Comparison of ENCODE assay signal across 2 cellular contexts in the genomic region with DNA sequence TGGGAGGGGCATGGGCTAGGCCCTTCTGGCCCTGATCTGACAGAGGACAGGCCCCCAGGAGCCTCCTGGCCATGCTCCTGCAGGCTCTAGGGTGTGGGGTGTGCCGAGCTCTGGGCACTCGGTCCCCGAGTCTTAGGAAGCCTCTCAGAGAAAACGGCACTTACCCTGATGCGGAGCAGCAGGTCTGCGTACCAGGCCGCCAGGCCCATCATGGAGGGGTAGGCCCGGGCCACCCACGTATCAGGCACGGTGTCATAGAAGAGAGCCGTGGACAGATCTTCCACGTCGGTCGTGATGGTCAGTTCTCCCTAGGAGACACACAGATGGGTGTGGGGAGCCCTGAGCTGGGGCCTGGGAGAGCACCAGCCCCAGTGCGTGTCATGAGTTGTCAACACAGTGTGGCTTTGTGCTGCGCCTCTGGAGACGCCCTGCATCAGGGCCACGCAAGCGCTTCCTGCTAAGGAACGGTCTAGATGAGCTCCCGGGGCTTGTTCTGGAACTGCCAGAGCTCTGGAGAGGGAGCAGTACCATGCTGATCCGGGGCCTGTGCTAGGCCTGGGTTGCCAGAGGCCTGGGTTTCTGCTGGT.
TF ChIP-seq lines count a peak whose summit lies in the region.

No MANE protein-coding gene starts in this region.

TF ChIP-seq in GM12878, 131 proteins besides CTCF, POLR2A, EP300 and RAD21 (continued from another document):
- TF ChIP-seq, protein P1, sequence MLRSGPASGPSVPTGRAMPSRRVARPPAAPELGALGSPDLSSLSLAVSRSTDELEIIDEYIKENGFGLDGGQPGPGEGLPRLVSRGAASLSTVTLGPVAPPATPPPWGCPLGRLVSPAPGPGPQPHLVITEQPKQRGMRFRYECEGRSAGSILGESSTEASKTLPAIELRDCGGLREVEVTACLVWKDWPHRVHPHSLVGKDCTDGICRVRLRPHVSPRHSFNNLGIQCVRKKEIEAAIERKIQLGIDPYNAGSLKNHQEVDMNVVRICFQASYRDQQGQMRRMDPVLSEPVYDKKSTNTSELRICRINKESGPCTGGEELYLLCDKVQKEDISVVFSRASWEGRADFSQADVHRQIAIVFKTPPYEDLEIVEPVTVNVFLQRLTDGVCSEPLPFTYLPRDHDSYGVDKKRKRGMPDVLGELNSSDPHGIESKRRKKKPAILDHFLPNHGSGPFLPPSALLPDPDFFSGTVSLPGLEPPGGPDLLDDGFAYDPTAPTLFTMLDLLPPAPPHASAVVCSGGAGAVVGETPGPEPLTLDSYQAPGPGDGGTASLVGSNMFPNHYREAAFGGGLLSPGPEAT (IDR thresholded peaks at IDR 0.05; ENCODE audit: low read depth), result no peak
- no peak for TF ChIP-seq MXI1 (IDR thresholded peaks at IDR 0.05; ENCODE audit: low read depth, low read length)
- TF ChIP-seq, protein P2, sequence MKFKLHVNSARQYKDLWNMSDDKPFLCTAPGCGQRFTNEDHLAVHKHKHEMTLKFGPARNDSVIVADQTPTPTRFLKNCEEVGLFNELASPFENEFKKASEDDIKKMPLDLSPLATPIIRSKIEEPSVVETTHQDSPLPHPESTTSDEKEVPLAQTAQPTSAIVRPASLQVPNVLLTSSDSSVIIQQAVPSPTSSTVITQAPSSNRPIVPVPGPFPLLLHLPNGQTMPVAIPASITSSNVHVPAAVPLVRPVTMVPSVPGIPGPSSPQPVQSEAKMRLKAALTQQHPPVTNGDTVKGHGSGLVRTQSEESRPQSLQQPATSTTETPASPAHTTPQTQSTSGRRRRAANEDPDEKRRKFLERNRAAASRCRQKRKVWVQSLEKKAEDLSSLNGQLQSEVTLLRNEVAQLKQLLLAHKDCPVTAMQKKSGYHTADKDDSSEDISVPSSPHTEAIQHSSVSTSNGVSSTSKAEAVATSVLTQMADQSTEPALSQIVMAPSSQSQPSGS (IDR thresholded peaks at IDR 0.05; ENCODE audit: low read length), result no peak
- no peak for TF ChIP-seq MEF2A (IDR thresholded peaks at IDR 0.05; ENCODE audit: insufficient read depth, low read depth, low read length)
- TF ChIP-seq ZNF384 (IDR thresholded peaks at IDR 0.05; ENCODE audit: borderline replicate concordance, low read depth, low read length), result no peak
- TF ChIP-seq BHLHE40 (IDR thresholded peaks at IDR 0.05; ENCODE audit: borderline replicate concordance in 1 of 2, low read depth in 2 of 2, low read length in 1 of 2), result no peak
- no peak for TF ChIP-seq CBX5 (IDR thresholded peaks at IDR 0.05; ENCODE audit: low read depth)
- TF ChIP-seq SPI1 (IDR thresholded peaks at IDR 0.05; ENCODE audit: borderline replicate concordance, insufficient read depth, low read depth, low read length), result no peak
- no peak for TF ChIP-seq BRCA1 (IDR thresholded peaks at IDR 0.05; ENCODE audit: low read depth, low read length)
- TF ChIP-seq CHD1 (IDR thresholded peaks at IDR 0.05; ENCODE audit: low read depth, low read length), result no peak
- no peak for TF ChIP-seq NBN (IDR thresholded peaks at IDR 0.05)
- TF ChIP-seq TBL1XR1 (IDR thresholded peaks at IDR 0.05; ENCODE audit: low read depth, low read length), result no peak
- TF ChIP-seq HDAC6 (IDR thresholded peaks at IDR 0.05; ENCODE audit: unreplicated experiment), result no peak

TF ChIP-seq in WTC11, 78 proteins besides CTCF, POLR2A, EP300 and RAD21 (continued from another document):
- TF ChIP-seq MYBL2 (CRISPR knock-in tag; IDR thresholded peaks at IDR 0.05) (no peak), CBFB (CRISPR knock-in tag; IDR thresholded peaks at IDR 0.05; ENCODE audit: low read depth) (no peak), ZNF263 (CRISPR knock-in tag; IDR thresholded peaks at IDR 0.05; ENCODE audit: low read depth) (no peak), TEAD4 (CRISPR knock-in tag; IDR thresholded peaks at IDR 0.05) (no peak), JUN (CRISPR knock-in tag; IDR thresholded peaks at IDR 0.05) (no peak), NFE2L1 (CRISPR knock-in tag; IDR thresholded peaks at IDR 0.05) (no peak), CREM (CRISPR knock-in tag; IDR thresholded peaks at IDR 0.05) (no peak), ZBTB21 (CRISPR knock-in tag; IDR thresholded peaks at IDR 0.05; ENCODE audit: borderline replicate concordance) (no peak), ZNF219 (CRISPR knock-in tag; IDR thresholded peaks at IDR 0.05; ENCODE audit: borderline replicate concordance) (no peak)
- TF ChIP-seq, protein P3, sequence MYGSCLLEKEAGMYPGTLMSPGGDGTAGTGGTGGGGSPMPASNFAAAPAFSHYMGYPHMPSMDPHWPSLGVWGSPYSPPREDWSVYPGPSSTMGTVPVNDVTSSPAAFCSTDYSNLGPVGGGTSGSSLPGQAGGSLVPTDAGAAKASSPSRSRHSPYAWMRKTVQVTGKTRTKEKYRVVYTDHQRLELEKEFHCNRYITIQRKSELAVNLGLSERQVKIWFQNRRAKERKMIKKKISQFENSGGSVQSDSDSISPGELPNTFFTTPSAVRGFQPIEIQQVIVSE (CRISPR knock-in tag; IDR thresholded peaks at IDR 0.05; ENCODE audit: borderline replicate concordance), result no peak
- TF ChIP-seq, protein P4, sequence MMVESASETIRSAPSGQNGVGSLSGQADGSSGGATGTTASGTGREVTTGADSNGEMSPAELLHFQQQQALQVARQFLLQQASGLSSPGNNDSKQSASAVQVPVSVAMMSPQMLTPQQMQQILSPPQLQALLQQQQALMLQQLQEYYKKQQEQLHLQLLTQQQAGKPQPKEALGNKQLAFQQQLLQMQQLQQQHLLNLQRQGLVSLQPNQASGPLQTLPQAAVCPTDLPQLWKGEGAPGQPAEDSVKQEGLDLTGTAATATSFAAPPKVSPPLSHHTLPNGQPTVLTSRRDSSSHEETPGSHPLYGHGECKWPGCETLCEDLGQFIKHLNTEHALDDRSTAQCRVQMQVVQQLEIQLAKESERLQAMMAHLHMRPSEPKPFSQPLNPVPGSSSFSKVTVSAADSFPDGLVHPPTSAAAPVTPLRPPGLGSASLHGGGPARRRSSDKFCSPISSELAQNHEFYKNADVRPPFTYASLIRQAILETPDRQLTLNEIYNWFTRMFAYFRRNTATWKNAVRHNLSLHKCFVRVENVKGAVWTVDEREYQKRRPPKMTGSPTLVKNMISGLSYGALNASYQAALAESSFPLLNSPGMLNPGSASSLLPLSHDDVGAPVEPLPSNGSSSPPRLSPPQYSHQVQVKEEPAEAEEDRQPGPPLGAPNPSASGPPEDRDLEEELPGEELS (CRISPR knock-in tag; IDR thresholded peaks at IDR 0.05), result no peak
- TF ChIP-seq, protein P5, sequence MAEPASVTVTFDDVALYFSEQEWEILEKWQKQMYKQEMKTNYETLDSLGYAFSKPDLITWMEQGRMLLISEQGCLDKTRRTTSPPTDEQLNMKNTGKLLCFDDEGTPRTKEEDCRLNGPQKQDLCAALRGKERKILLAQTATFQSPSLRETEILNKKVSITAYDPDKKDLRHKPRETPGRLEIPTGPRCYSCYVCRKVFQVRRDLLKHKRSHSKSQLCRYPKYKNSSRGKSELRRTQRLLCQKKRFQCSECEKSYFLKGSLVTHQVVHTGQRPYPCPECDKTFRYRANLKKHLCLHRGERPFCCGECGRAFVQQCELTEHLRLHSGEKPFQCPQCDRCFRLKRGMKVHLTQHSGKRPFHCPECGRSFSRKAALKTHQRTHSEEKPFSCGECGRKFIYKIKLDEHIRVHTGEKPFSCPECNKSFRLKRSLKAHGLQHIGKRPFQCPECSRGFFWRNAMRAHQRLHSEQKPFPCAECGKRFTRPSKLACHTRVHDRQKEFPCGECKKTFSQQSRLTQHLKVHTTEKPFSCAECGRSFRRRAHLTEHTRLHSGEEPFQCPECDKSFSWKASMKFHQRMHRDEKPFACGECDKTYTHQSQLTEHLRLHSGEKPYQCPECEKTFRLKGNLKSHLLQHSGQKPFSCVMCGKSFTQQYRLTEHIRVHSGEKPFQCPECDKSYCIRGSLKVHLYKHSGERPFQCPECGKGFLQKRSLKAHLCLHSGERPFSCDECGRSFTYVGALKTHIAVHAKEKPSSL (CRISPR knock-in tag; conservative IDR thresholded peaks at IDR 0.05), result no peak
- TF ChIP-seq, protein P6, sequence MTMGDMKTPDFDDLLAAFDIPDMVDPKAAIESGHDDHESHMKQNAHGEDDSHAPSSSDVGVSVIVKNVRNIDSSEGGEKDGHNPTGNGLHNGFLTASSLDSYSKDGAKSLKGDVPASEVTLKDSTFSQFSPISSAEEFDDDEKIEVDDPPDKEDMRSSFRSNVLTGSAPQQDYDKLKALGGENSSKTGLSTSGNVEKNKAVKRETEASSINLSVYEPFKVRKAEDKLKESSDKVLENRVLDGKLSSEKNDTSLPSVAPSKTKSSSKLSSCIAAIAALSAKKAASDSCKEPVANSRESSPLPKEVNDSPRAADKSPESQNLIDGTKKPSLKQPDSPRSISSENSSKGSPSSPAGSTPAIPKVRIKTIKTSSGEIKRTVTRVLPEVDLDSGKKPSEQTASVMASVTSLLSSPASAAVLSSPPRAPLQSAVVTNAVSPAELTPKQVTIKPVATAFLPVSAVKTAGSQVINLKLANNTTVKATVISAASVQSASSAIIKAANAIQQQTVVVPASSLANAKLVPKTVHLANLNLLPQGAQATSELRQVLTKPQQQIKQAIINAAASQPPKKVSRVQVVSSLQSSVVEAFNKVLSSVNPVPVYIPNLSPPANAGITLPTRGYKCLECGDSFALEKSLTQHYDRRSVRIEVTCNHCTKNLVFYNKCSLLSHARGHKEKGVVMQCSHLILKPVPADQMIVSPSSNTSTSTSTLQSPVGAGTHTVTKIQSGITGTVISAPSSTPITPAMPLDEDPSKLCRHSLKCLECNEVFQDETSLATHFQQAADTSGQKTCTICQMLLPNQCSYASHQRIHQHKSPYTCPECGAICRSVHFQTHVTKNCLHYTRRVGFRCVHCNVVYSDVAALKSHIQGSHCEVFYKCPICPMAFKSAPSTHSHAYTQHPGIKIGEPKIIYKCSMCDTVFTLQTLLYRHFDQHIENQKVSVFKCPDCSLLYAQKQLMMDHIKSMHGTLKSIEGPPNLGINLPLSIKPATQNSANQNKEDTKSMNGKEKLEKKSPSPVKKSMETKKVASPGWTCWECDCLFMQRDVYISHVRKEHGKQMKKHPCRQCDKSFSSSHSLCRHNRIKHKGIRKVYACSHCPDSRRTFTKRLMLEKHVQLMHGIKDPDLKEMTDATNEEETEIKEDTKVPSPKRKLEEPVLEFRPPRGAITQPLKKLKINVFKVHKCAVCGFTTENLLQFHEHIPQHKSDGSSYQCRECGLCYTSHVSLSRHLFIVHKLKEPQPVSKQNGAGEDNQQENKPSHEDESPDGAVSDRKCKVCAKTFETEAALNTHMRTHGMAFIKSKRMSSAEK (CRISPR knock-in tag; IDR thresholded peaks at IDR 0.05; ENCODE audit: borderline replicate concordance), result no peak
- TF ChIP-seq, protein P7, sequence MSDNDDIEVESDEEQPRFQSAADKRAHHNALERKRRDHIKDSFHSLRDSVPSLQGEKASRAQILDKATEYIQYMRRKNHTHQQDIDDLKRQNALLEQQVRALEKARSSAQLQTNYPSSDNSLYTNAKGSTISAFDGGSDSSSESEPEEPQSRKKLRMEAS (CRISPR knock-in tag; IDR thresholded peaks at IDR 0.05), result no peak
